ENCODE assay signal across 8 cellular contexts in the genomic region with DNA sequence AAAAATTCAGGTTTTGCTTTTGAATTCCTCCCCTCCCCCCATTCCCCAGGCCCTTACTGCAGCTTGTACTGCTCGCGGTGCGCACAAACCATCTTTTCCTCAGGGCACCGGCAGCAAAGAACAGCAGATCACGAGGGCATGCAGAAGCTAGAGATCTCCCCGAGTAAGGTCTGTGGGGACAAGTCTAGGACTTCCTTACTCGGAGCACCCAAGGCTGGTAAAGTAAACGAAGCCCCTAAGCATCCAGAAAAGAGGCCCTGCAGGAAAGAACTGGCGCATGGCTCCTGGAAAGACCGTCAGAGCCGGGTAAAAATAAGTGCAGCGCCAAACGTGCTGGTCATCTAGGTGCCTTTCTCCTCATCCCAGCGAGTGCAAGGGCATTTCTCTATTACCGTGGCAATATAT. TPM values are rescaled to one million over a fixed set of nuclear protein-coding genes. Genes with fewer than 3 reads are reported as not detected.
DNase-seq lines count a peak whose midpoint lies in the region; ATAC-seq lines count a peak whose summit lies in the region.

No MANE protein-coding gene starts in this region.

- no peaks in the 10 kb centered on the region for H3K27me3 Mint-ChIP-seq in activated T-cell treated with anti-CD3 and anti-CD28 coated beads, Interleukin-2, amount 50 U/mL, for 4 hours (ENCODE audit: low read depth)
- H3K27me3 Mint-ChIP-seq in naive B cell = peaks cover 0 to 7% (median 0%) of the 10 kb centered on the region in 3 donors

- peaks cover 62% of the 10 kb centered on the region for H3K4me1 Mint-ChIP-seq in activated T-cell treated with anti-CD3 and anti-CD28 coated beads, Interleukin-2, amount 50 U/mL, for 4 hours (ENCODE audit: low read depth)
- H3K4me1 Mint-ChIP-seq in naive B cell = peaks cover 18 to 39% (median 38%) of the 10 kb centered on the region in 3 donors

- H3K27ac Mint-ChIP-seq in naive B cell = peak overlapping the region; percentile 58 to 97 (median 88)

- no peaks in the 10 kb centered on the region for H3K9me3 Mint-ChIP-seq in activated T-cell treated with anti-CD3 and anti-CD28 coated beads, Interleukin-2, amount 50 U/mL, for 4 hours
- no peaks in the 10 kb centered on the region for H3K9me3 Mint-ChIP-seq in naive B cell

- H3K36me3 Mint-ChIP-seq in activated T-cell treated with anti-CD3 and anti-CD28 coated beads, Interleukin-2, amount 50 U/mL, for 4 hours (ENCODE audit: insufficient read depth) = peaks cover 39% of the 10 kb centered on the region
- H3K36me3 Mint-ChIP-seq in naive B cell = peaks cover 0 to 5% of the 10 kb centered on the region in 2 donors

- peak; percentile 6 for DNase-seq in NK-92 treated with Interleukin-12 subunit alpha and Interleukin-12 subunit beta, amount 100 ng/mL, for 24 hours (lab: John Stamatoyannopoulos, UW)
- DNase-seq in NK-92 (lab: John Stamatoyannopoulos, UW; ENCODE audit: unreplicated experiment) = no peak
- peak; percentile 47 for DNase-seq in NCI-H345 (lab: John Stamatoyannopoulos, UW)
- DNase-seq in activated T-cell treated with anti-CD3 and anti-CD28 coated beads, Interleukin-2, amount 50 U/mL, for 4 hours = peak; percentile 32
- peak; percentile 32 for DNase-seq in fibroblast of gingiva (ENCODE audit: low read depth)
- peak; percentile 8 for DNase-seq in naive B cell
- DNase-seq in superior temporal gyrus (ENCODE audit: extremely low spot score) = peak; percentile 72

- H3K4me3 Mint-ChIP-seq in activated T-cell treated with anti-CD3 and anti-CD28 coated beads, Interleukin-2, amount 50 U/mL, for 4 hours = peak overlapping the region; percentile 93
- H3K4me3 Mint-ChIP-seq in naive B cell = peak overlapping the region; percentile 90 to 100 (median 99)

- peak; percentile 28 for ATAC-seq in HG02852 (IDR thresholded peaks at IDR 0.05; ENCODE audit: unreplicated experiment)
- peak; percentile 22 to 29 for ATAC-seq in activated T-cell treated with anti-CD3 and anti-CD28 coated beads, Interleukin-2, amount 50 U/mL, for 4 hours
- ATAC-seq in naive B cell (ENCODE audit: low read depth in 2 of 2) = peak; percentile 22 to 26

RNA-seq across cellular contexts. Expression of gene LDHB, which starts 0.7 kb away (rescaled TPM):
- 1,000 to 10,000 TPM; 1,514 to 1,661 (median 1,615) TPM for total RNA-seq in activated T-cell treated with anti-CD3 and anti-CD28 coated beads, Interleukin-2, amount 50 U/mL, for 4 hours
- 100 to 1,000 TPM; 173 to 356 (median 296) TPM for polyA plus RNA-seq in naive B cell (ENCODE audit: low read depth in 6 of 6)

RNA-seq across cellular contexts. Expression of gene GYS2, which starts 52.3 kb away (rescaled TPM):
- total RNA-seq in activated T-cell treated with anti-CD3 and anti-CD28 coated beads, Interleukin-2, amount 50 U/mL, for 4 hours = under 1 TPM in 2 of 3 donors, not detected in 1; 0.08 TPM
- not detected for polyA plus RNA-seq in naive B cell (ENCODE audit: low read depth in 6 of 6)
